ENCODE assay signal across 8 cellular contexts in genomic region chr4:53366301-53366716, GRCh38. TPM values are rescaled to one million over a fixed set of nuclear protein-coding genes. Genes with fewer than 3 reads are reported as not detected.
DNase-seq lines count a peak whose midpoint lies in the region; ATAC-seq and TF ChIP-seq lines count a peak whose summit lies in the region.

No MANE protein-coding gene starts in this region.

- ATAC-seq in Panc1 (no peak), HG03039 (IDR thresholded peaks at IDR 0.05; ENCODE audit: unreplicated experiment) (no peak)
- peak; percentile 57 for ATAC-seq in stimulated activated effector memory CD8-positive, alpha-beta T cell treated with anti-CD3 and anti-CD28 coated beads, Interleukin-12 subunit alpha, Interleukin-12 subunit beta, amount 100 ng/mL, for 72 hours

- CTCF ChIA-PET in activated naive CD4-positive, alpha-beta T cell treated with anti-CD3 and anti-CD28 coated beads, Interleukin-2, amount 10 ng/mL, durations not matched to agents 7 days and 5 days (lab: Charles Lee): interaction anchor here (0.5 to 0.9 kb wide), 2 partner anchors 11 to 89 kb away, joined by 3 read pairs; partner anchors contain the start of gene FIP1L1
- CTCF ChIA-PET in Panc1 (lab: Charles Lee): no interaction called here

- peak overlapping the region; percentile 89 to 95 for H3K4me3 ChIP-seq in Panc1 (ENCODE audit: low read depth in 2 of 2, low read length in 2 of 2)
- peak overlapping the region; percentile 97 for H3K4me3 ChIP-seq in fibroblast of the aortic adventitia (ENCODE audit: low read depth, low read length)

- no peaks in the 10 kb centered on the region; the same call in 1 of the 2 replicates for H3K4me1 ChIP-seq in Panc1 (ENCODE audit: control insufficient read depth, insufficient read depth, low read length)

- TF ChIP-seq CTCF in Panc1 (IDR thresholded peaks at IDR 0.05) (no peak), fibroblast of the aortic adventitia (IDR thresholded peaks at IDR 0.05; ENCODE audit: insufficient read depth, low read length) (no peak)

- H3K27ac Mint-ChIP-seq in activated naive CD4-positive, alpha-beta T cell treated with anti-CD3 and anti-CD28 coated beads, Interleukin-2, amount 10 ng/mL, durations not matched to agents 7 days and 5 days: peak overlapping the region; percentile 98
- H3K27ac Mint-ChIP-seq in stimulated activated effector memory CD8-positive, alpha-beta T cell treated with anti-CD3 and anti-CD28 coated beads, Interleukin-12 subunit alpha, Interleukin-12 subunit beta, amount 100 ng/mL, for 72 hours: peak overlapping the region; percentile 93

- in situ Hi-C loops in Panc1 (cut with HindIII; ENCODE audit: low pct_unique_long_range_greater_than_20kb, low sequenced_read_pairs): no loop called here

- DNase-seq in activated naive CD4-positive, alpha-beta T cell treated with anti-CD3 and anti-CD28 coated beads, Interleukin-2, amount 10 ng/mL, durations not matched to agents 7 days and 5 days: no peak
- no peak for DNase-seq in activated naive CD4-positive, alpha-beta T cell treated with Interleukin-2 at 50 U/mL for 16 hours
- no peak for DNase-seq in Panc1 (ENCODE audit: low read depth, low spot score)
- DNase-seq in fibroblast of the aortic adventitia (ENCODE audit: low read depth): no peak
- no peak for DNase-seq in stimulated activated effector memory CD8-positive, alpha-beta T cell treated with anti-CD3 and anti-CD28 coated beads, Interleukin-12 subunit alpha, Interleukin-12 subunit beta, amount 100 ng/mL, for 72 hours (ENCODE audit: low spot score in 2 of 2)
- DNase-seq in COLO829 (ENCODE audit: low spot score): no peak
- DNase-seq in RKO (ENCODE audit: low spot score): no peak

- peaks cover 10% of the 10 kb centered on the region for H3K27me3 Mint-ChIP-seq in activated naive CD4-positive, alpha-beta T cell treated with anti-CD3 and anti-CD28 coated beads, Interleukin-2, amount 10 ng/mL, durations not matched to agents 7 days and 5 days

- POLR2A ChIA-PET in Panc1 (lab: Charles Lee): interaction anchor here (0.6 kb wide), 1 partner anchor 1365 kb away, joined by 3 read pairs; no protein-coding TSS in a partner anchor

- H3K27me3 ChIP-seq in Panc1 (ENCODE audit: control insufficient read depth, insufficient read depth, low read length): no peaks in the 10 kb centered on the region; the same call in 1 of the 2 replicates

- peaks cover 45% of the 10 kb centered on the region for H3K4me1 Mint-ChIP-seq in activated naive CD4-positive, alpha-beta T cell treated with anti-CD3 and anti-CD28 coated beads, Interleukin-2, amount 10 ng/mL, durations not matched to agents 7 days and 5 days
- peaks cover 33% of the 10 kb centered on the region for H3K4me1 Mint-ChIP-seq in stimulated activated effector memory CD8-positive, alpha-beta T cell treated with anti-CD3 and anti-CD28 coated beads, Interleukin-12 subunit alpha, Interleukin-12 subunit beta, amount 100 ng/mL, for 72 hours

- H3K36me3 ChIP-seq in Panc1 (ENCODE audit: control insufficient read depth, insufficient read depth, low read length): no peaks in the 10 kb centered on the region; the same call in 1 of the 2 replicates

- H3K9me3 Mint-ChIP-seq in activated naive CD4-positive, alpha-beta T cell treated with anti-CD3 and anti-CD28 coated beads, Interleukin-2, amount 10 ng/mL, durations not matched to agents 7 days and 5 days: no peaks in the 10 kb centered on the region
- H3K9me3 Mint-ChIP-seq in stimulated activated effector memory CD8-positive, alpha-beta T cell treated with anti-CD3 and anti-CD28 coated beads, Interleukin-12 subunit alpha, Interleukin-12 subunit beta, amount 100 ng/mL, for 72 hours: no peaks in the 10 kb centered on the region

- BruUV-seq in Panc1 (replicated peaks; lab: Mats Ljungman, UMichigan): no TSS peak

- peak overlapping the region; percentile 90 for H3K27ac ChIP-seq in Panc1 (ENCODE audit: low read length)

- no peaks in the 10 kb centered on the region for H3K9me3 ChIP-seq in Panc1 (ENCODE audit: control insufficient read depth, insufficient read depth, low read depth, low read length)

- intact Hi-C loops in Panc1 (cut with micrococcal nuclease; ENCODE audit: unreplicated experiment): loop anchor here (10.0 kb wide), 1 partner anchor 352 kb away; no protein-coding TSS in a partner anchor

- peak overlapping the region; percentile 96 for H3K4me3 Mint-ChIP-seq in activated naive CD4-positive, alpha-beta T cell treated with anti-CD3 and anti-CD28 coated beads, Interleukin-2, amount 10 ng/mL, durations not matched to agents 7 days and 5 days
- peak overlapping the region; percentile 79 for H3K4me3 Mint-ChIP-seq in stimulated activated effector memory CD8-positive, alpha-beta T cell treated with anti-CD3 and anti-CD28 coated beads, Interleukin-12 subunit alpha, Interleukin-12 subunit beta, amount 100 ng/mL, for 72 hours

- H3K36me3 Mint-ChIP-seq in activated naive CD4-positive, alpha-beta T cell treated with anti-CD3 and anti-CD28 coated beads, Interleukin-2, amount 10 ng/mL, durations not matched to agents 7 days and 5 days: peaks cover 11% of the 10 kb centered on the region
- H3K36me3 Mint-ChIP-seq in stimulated activated effector memory CD8-positive, alpha-beta T cell treated with anti-CD3 and anti-CD28 coated beads, Interleukin-12 subunit alpha, Interleukin-12 subunit beta, amount 100 ng/mL, for 72 hours: peaks cover 13% of the 10 kb centered on the region

RNA-seq across cellular contexts. Expression of gene SCFD2, which starts 0.4 kb away (rescaled TPM):
- total RNA-seq in Panc1 (2021; ENCODE audit: unreplicated experiment): 7.4 TPM
- 5.6 TPM for polyA plus RNA-seq in Panc1 (2012; ENCODE audit: insufficient read length)
- 36.7 and 69.2 TPM in 2 replicates for total RNA-seq in fibroblast of the aortic adventitia (ENCODE audit: low replicate concordance)

RNA-seq across cellular contexts. Expression of gene FIP1L1, which starts 11.1 kb away (rescaled TPM):
- total RNA-seq in Panc1 (2021; ENCODE audit: unreplicated experiment): 35.5 TPM
- 24.8 TPM for polyA plus RNA-seq in Panc1 (2012; ENCODE audit: insufficient read length)
- 115 and 176 TPM in 2 replicates for total RNA-seq in fibroblast of the aortic adventitia (ENCODE audit: low replicate concordance)
